In the genomic region with DNA sequence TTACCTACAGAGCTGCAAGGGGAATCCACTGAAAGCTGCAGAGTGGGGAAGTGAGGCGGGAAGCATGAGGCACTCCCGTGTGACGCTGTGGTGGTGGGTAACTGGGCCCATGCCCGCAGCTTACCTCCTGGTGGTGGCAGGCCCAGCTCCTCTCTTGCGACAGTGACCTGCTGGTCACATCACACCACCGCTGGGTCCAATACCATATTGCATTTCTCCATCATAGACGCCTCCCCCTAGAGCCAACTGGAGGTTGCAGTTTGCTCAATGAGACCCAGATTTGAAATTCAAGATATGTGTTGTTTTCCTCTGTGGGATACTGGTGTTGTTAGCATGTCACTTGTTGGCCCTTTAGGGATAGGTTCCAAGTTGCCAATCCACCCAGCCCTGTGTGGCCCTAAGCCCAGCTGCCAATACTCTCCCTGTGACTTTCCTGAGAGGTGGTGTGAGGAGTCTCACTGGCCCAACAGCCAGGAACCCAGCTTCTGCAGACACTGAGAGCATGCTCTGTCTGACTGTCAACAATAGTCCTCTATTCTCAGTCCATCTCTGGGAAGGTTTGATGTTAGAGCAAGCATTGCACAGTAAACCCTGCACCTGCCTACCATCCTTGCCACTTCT, we compare ENCODE assay signal across 29 cellular contexts.
"Had no signal": no experiment of that assay in that cellular context is flagged by ENCODE, and none has a peak within 500 bp of the region (broad histone marks: within the 10 kb centered on the region; RNA-seq: fewer than 3 reads in every experiment).

No MANE protein-coding gene starts in this region.

- H3K27me3 Mint-ChIP-seq: activated naive CD8-positive, alpha-beta T cell; naive B cell; stimulated activated naive CD8-positive, alpha-beta T cell treated with anti-CD3 and anti-CD28 coated beads, Interleukin-15, Interleukin-2, amounts not matched to agents 100 ng/mL and 50 ng/mL, for 24 hours had no signal

- H3K4me1 Mint-ChIP-seq: mesothelial cell of epicardium; stimulated activated effector memory CD8-positive, alpha-beta T cell treated with anti-CD3 and anti-CD28 coated beads, Interleukin-12 subunit alpha, Interleukin-12 subunit beta, amount 100 ng/mL, for 72 hours had no signal

- H3K27ac Mint-ChIP-seq: activated naive CD8-positive, alpha-beta T cell; effector memory CD8-positive, alpha-beta T cell; mesothelial cell of epicardium; nephron progenitor cell; progenitor cell of endocrine pancreas; stimulated activated effector memory CD8-positive, alpha-beta T cell treated with anti-CD3 and anti-CD28 coated beads, Interleukin-12 subunit alpha, Interleukin-12 subunit beta, amount 100 ng/mL, for 72 hours; stimulated activated naive CD8-positive, alpha-beta T cell treated with anti-CD3 and anti-CD28 coated beads, Interleukin-15, Interleukin-2, amounts not matched to agents 100 ng/mL and 50 ng/mL, for 24 hours; type B pancreatic cell had no signal

- FAIRE-seq: colon, TTC549 had no signal

- H3K4me3 Mint-ChIP-seq: activated naive CD8-positive, alpha-beta T cell; effector memory CD8-positive, alpha-beta T cell; mesothelial cell of epicardium; naive B cell; nephron progenitor cell; stimulated activated effector memory CD8-positive, alpha-beta T cell treated with anti-CD3 and anti-CD28 coated beads, Interleukin-12 subunit alpha, Interleukin-12 subunit beta, amount 100 ng/mL, for 72 hours; stimulated activated naive CD8-positive, alpha-beta T cell treated with anti-CD3 and anti-CD28 coated beads, Interleukin-15, Interleukin-2, amounts not matched to agents 100 ng/mL and 50 ng/mL, for 24 hours; type B pancreatic cell had no signal

- H3K9me3 Mint-ChIP-seq: effector memory CD8-positive, alpha-beta T cell; mesothelial cell of epicardium; naive B cell; nephron progenitor cell; stimulated activated effector memory CD8-positive, alpha-beta T cell treated with anti-CD3 and anti-CD28 coated beads, Interleukin-12 subunit alpha, Interleukin-12 subunit beta, amount 100 ng/mL, for 72 hours; stimulated activated naive CD8-positive, alpha-beta T cell treated with anti-CD3 and anti-CD28 coated beads, Interleukin-15, Interleukin-2, amounts not matched to agents 100 ng/mL and 50 ng/mL, for 24 hours; type B pancreatic cell had no signal

- H3K36me3 ChIP-seq: heart right ventricle, left lung, neutrophil, uterus, WERI-Rb-1 had no signal

- H3K4me3 ChIP-seq: dorsolateral prefrontal cortex, heart right ventricle, left lung, lung, skin epidermis, uterus had no signal

- DNase-seq: activated CD4-positive, alpha-beta T cell treated with anti-CD3 and anti-CD28 coated beads for 48 hours; activated CD4-positive, alpha-beta T cell treated with anti-CD3 and anti-CD28 coated beads, Interleukin-2, amount 50 U/mL, for 48 hours; activated CD8-positive, alpha-beta memory T cell treated with anti-CD3 and anti-CD28 coated beads for 24 hours; activated effector memory CD4-positive, alpha-beta T cell treated with Interleukin-2 at 50 U/mL for 16 hours; activated naive CD4-positive, alpha-beta T cell treated with Interleukin-2 at 50 U/mL for 16 hours; anterior cingulate cortex; dorsolateral prefrontal cortex; effector memory CD8-positive, alpha-beta T cell; foreskin fibroblast; heart right ventricle; kidney glomerular epithelial cell; left lung; naive B cell; nephron progenitor cell; stimulated activated CD4-positive, alpha-beta T cell treated with anti-CD3 and anti-CD28 coated beads, Interleukin-4, amount 100 ng/mL, for 24 hours; T-helper 9 cell; uterus; WERI-Rb-1 had no signal

- H3K36me3 Mint-ChIP-seq: activated naive CD8-positive, alpha-beta T cell; mesothelial cell of epicardium; naive B cell; stimulated activated effector memory CD8-positive, alpha-beta T cell treated with anti-CD3 and anti-CD28 coated beads, Interleukin-12 subunit alpha, Interleukin-12 subunit beta, amount 100 ng/mL, for 72 hours; type B pancreatic cell had no signal

- H3K27me3 ChIP-seq: dorsolateral prefrontal cortex, heart right ventricle, left lung, neutrophil, uterus had no signal
